In genomic region chr17:74096456-74096855, GRCh38 we compare ENCODE assay signal across 27 cellular contexts.
"Had no signal": no experiment of that assay in that cellular context is flagged by ENCODE, and none has a peak within 500 bp of the region (broad histone marks: within the 10 kb centered on the region; RNA-seq: fewer than 3 reads in every experiment).

No MANE protein-coding gene starts in this region.

- H3K27ac Mint-ChIP-seq: dendritic cell treated with granulocyte-macrophage colony-stimulating factor and Interleukin-4, amounts not matched to agents 40 ng/mL and 50 ng/mL, for 4 days; endodermal cell; mesothelial cell of epicardium; naive B cell; natural killer cell treated with Interleukin-12 subunit alpha and Interleukin-12 subunit beta and Interleukin-15 and Interleukin-18, amount 100 ng/mL, for 72 hours; stimulated activated memory B cell treated with anti-CD40 and anti-IgM and Interleukin-4, amounts not matched to agents 10 μg/mL and 1 μg/mL and 100 μg/mL, for 72 hours had no signal

- H3K27me3 ChIP-seq: colonic mucosa, foreskin keratinocyte, testis, vagina had no signal

- H3K36me3 Mint-ChIP-seq: mesothelial cell of epicardium; naive B cell; natural killer cell treated with Interleukin-12 subunit alpha and Interleukin-12 subunit beta and Interleukin-15 and Interleukin-18, amount 100 ng/mL, for 72 hours; stimulated activated memory B cell treated with anti-CD40 and anti-IgM and Interleukin-4, amounts not matched to agents 10 μg/mL and 1 μg/mL and 100 μg/mL, for 72 hours had no signal

- H3K4me3 Mint-ChIP-seq: dendritic cell treated with granulocyte-macrophage colony-stimulating factor and Interleukin-4, amounts not matched to agents 40 ng/mL and 50 ng/mL, for 4 days; endodermal cell; mesothelial cell of epicardium; naive B cell; natural killer cell treated with Interleukin-12 subunit alpha and Interleukin-12 subunit beta and Interleukin-15 and Interleukin-18, amount 100 ng/mL, for 72 hours; neural crest cell; stimulated activated memory B cell treated with anti-CD40 and anti-IgM and Interleukin-4, amounts not matched to agents 10 μg/mL and 1 μg/mL and 100 μg/mL, for 72 hours had no signal

- H3K4me1 Mint-ChIP-seq: naive B cell; stimulated activated memory B cell treated with anti-CD40 and anti-IgM and Interleukin-4, amounts not matched to agents 10 μg/mL and 1 μg/mL and 100 μg/mL, for 72 hours had no signal

- H3K36me3 ChIP-seq: colonic mucosa, esophagus muscularis mucosa, gastroesophageal sphincter, heart right ventricle, left lung, prostate gland, sigmoid colon, tibial artery, vagina had no signal

- H3K27ac ChIP-seq: colonic mucosa, esophagus muscularis mucosa, foreskin keratinocyte, gastroesophageal sphincter, heart right ventricle, left lung, parathyroid adenoma, prostate gland, sigmoid colon, testis, tibial artery, vagina had no signal

- H3K9me3 ChIP-seq: colonic mucosa, left lung, mucosa of descending colon, prostate gland, testis, tibial artery, vagina had no signal

- H3K4me3 ChIP-seq: colonic mucosa, esophagus muscularis mucosa, gastroesophageal sphincter, heart right ventricle, left lung, mucosa of descending colon, prostate gland, sigmoid colon, testis, tibial artery, vagina had no signal

- H3K4me1 ChIP-seq: colonic mucosa, esophagus muscularis mucosa, foreskin keratinocyte, gastroesophageal sphincter, heart right ventricle, left lung, parathyroid adenoma, prostate gland, sigmoid colon, testis, tibial artery, vagina had no signal

- ATAC-seq: foreskin keratinocyte; gastroesophageal sphincter; heart right ventricle; left cardiac atrium; left lung; mucosa of descending colon; natural killer cell treated with Interleukin-12 subunit alpha and Interleukin-12 subunit beta and Interleukin-15 and Interleukin-18, amount 100 ng/mL, for 72 hours; right cardiac atrium; stimulated activated memory B cell treated with anti-CD40 and anti-IgM and Interleukin-4, amounts not matched to agents 10 μg/mL and 1 μg/mL and 100 μg/mL, for 72 hours; stimulated activated naive CD8-positive, alpha-beta T cell treated with anti-CD3 and anti-CD28 coated beads, Interleukin-15, Interleukin-2, amounts not matched to agents 100 U/mL and 50 U/mL, for 24 hours had no signal

- DNase-seq: colonic mucosa; effector CD8-positive, alpha-beta T cell; endodermal cell; foreskin keratinocyte; heart right ventricle; hippocampal formation; left cardiac atrium; left lung; mesenchymal stem cell; mucosa of descending colon; naive B cell; right cardiac atrium; sigmoid colon; stimulated activated CD4-positive, alpha-beta T cell treated with anti-CD3 and anti-CD28 coated beads, Interleukin-4, amount 100 ng/mL, for 4 hours; stimulated activated naive CD8-positive, alpha-beta T cell treated with anti-CD3 and anti-CD28 coated beads, Interleukin-15, Interleukin-2, amounts not matched to agents 100 U/mL and 50 U/mL, for 24 hours; testis; tibial artery had no signal

- H3K9me3 Mint-ChIP-seq: dendritic cell treated with granulocyte-macrophage colony-stimulating factor and Interleukin-4, amounts not matched to agents 40 ng/mL and 50 ng/mL, for 4 days; natural killer cell treated with Interleukin-12 subunit alpha and Interleukin-12 subunit beta and Interleukin-15 and Interleukin-18, amount 100 ng/mL, for 72 hours had no signal
